ENCODE assay signal across 13 cellular contexts in the genomic region with DNA sequence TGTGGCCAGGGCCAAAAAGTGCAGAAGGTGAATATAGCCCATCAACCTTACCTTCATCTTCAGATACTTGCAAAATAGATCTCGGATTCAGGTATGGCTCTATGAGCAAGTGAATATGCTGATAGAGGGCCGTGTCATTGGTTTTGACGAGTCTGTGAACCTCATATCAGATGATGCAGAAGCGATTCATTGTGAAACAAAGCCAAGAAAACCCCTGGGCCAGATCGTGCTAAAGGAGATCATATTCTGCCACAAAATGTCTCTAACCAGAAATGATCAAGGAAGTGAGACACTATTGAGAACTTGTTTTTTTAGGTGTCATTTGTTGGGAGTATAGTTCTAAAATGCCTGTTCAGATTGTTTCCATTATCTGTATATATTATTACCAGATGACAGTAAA. TPM values are rescaled to one million over a fixed set of nuclear protein-coding genes. Genes with fewer than 3 reads are reported as not detected.
DNase-seq lines count a peak whose midpoint lies in the region; ATAC-seq and TF ChIP-seq lines count a peak whose summit lies in the region.
"Had no signal": no experiment of that assay in that cellular context is flagged by ENCODE, and none has a peak within 500 bp of the region (broad histone marks: within the 10 kb centered on the region; RNA-seq: fewer than 3 reads in every experiment).

No MANE protein-coding gene starts in this region.

- no peaks in the 10 kb centered on the region for H3K9me2 ChIP-seq in OCI-LY7 (ENCODE audit: insufficient read depth, low read length)

- DNase-seq in activated T-cell treated with anti-CD3 and anti-CD28 coated beads, Interleukin-2, amount 50 U/mL, for 4 hours: no peak
- DNase-seq in OCI-LY7 (ENCODE audit: low spot score) (no peak), SHP77 treated with DMSO at 0.1 percent for 48 hours (lab: John Stamatoyannopoulos, UW) (no peak), trophoblast cell (no peak), HFFc6 (no peak)
- DNase-seq: activated effector memory CD4-positive, alpha-beta T cell treated with Interleukin-2 at 50 U/mL for 16 hours; effector memory CD8-positive, alpha-beta T cell; NCI-H1436; nucleus accumbens had no signal

- no peak overlapping the region for H3K4me2 ChIP-seq in OCI-LY7 (ENCODE audit: low read length)
- H3K4me2 ChIP-seq in trophoblast cell (ENCODE audit: low read length): no peak overlapping the region

- H3K14ac ChIP-seq in trophoblast cell (ENCODE audit: low read length): no peak overlapping the region

- H3K79me2 ChIP-seq in OCI-LY7 (ENCODE audit: insufficient read depth, low read depth, low read length) (no peaks in the 10 kb centered on the region), trophoblast cell (ENCODE audit: control insufficient read depth, insufficient read depth, low read length, poor library complexity) (no peaks in the 10 kb centered on the region)

- no peaks in the 10 kb centered on the region for H3K27me3 ChIP-seq in trophoblast cell (ENCODE audit: insufficient read depth, low read length)

- no peaks in the 10 kb centered on the region for H3K27me3 Mint-ChIP-seq in activated T-cell treated with anti-CD3 and anti-CD28 coated beads, Interleukin-2, amount 50 U/mL, for 4 hours (ENCODE audit: low read depth)
- peaks cover 3% of the 10 kb centered on the region; the same call in 1 of the 2 replicates for H3K27me3 Mint-ChIP-seq in HFFc6 (ENCODE audit: insufficient read depth)
- H3K27me3 Mint-ChIP-seq: effector memory CD8-positive, alpha-beta T cell had no signal

- H3K18ac ChIP-seq in trophoblast cell (ENCODE audit: low read length): no peak overlapping the region

- no TSS peak for BruUV-seq in OCI-LY7 (replicated peaks; lab: Mats Ljungman, UMichigan)

- CTCF ChIA-PET in OCI-LY7 (lab: Charles Lee; ENCODE audit: unreplicated experiment): no interaction called here

- H3K36me3 Mint-ChIP-seq in activated T-cell treated with anti-CD3 and anti-CD28 coated beads, Interleukin-2, amount 50 U/mL, for 4 hours (ENCODE audit: insufficient read depth): peaks cover 14% of the 10 kb centered on the region
- no peaks in the 10 kb centered on the region for H3K36me3 Mint-ChIP-seq in HFFc6 (ENCODE audit: low read depth)

- H3K9me3 ChIP-seq in OCI-LY7 (ENCODE audit: low read length): no peaks in the 10 kb centered on the region
- no peaks in the 10 kb centered on the region for H3K9me3 ChIP-seq in trophoblast cell (ENCODE audit: insufficient read depth, low read depth, low read length)

- H3K79me1 ChIP-seq in trophoblast cell (ENCODE audit: low read length): no peaks in the 10 kb centered on the region

- no peak overlapping the region for H2AK5ac ChIP-seq in trophoblast cell (ENCODE audit: low read length)

- no peak overlapping the region for H3K27ac ChIP-seq in OCI-LY7 (ENCODE audit: low read depth, low read length, poor library complexity, severe bottlenecking)
- H3K27ac ChIP-seq in trophoblast cell (ENCODE audit: low read depth, low read length): no peak overlapping the region
- H3K27ac ChIP-seq: HL-60 had no signal

- no peak overlapping the region for H2BK5ac ChIP-seq in trophoblast cell (ENCODE audit: low read depth, low read length, poor library complexity)

- H3K4me3 ChIP-seq in OCI-LY7 (ENCODE audit: low read depth, low read length, poor library complexity, severe bottlenecking) (no peak overlapping the region), trophoblast cell (ENCODE audit: low read depth, low read length) (no peak overlapping the region)

- no peak overlapping the region for H3K23ac ChIP-seq in trophoblast cell (ENCODE audit: low read length)

- no CpG with 5 or more reads among the region's 5 CpGs for WGBS in trophoblast cell (ENCODE audit: extremely low coverage, insufficient coverage, insufficient read length)

- TF ChIP-seq CTCF in OCI-LY7 (conservative IDR thresholded peaks at IDR 0.05; ENCODE audit: low read length) (no peak), HFFc6 (IDR thresholded peaks at IDR 0.05) (no peak)

- no peak overlapping the region for H4K8ac ChIP-seq in trophoblast cell (ENCODE audit: low read depth, low read length)

- POLR2A ChIA-PET in OCI-LY7 (lab: Charles Lee): no interaction called here

- no peak overlapping the region for H3K4me3 Mint-ChIP-seq in activated T-cell treated with anti-CD3 and anti-CD28 coated beads, Interleukin-2, amount 50 U/mL, for 4 hours
- no peak overlapping the region for H3K4me3 Mint-ChIP-seq in HFFc6
- H3K4me3 Mint-ChIP-seq: effector memory CD8-positive, alpha-beta T cell had no signal

- intact Hi-C loops in OCI-LY7 (cut with micrococcal nuclease; ENCODE audit: unreplicated experiment): no loop called here

- H3K9ac ChIP-seq in trophoblast cell (ENCODE audit: low read length): no peak overlapping the region

- peak; percentile 99 for ATAC-seq in GM18511 (IDR thresholded peaks at IDR 0.05; ENCODE audit: unreplicated experiment)
- ATAC-seq in GM19452 (IDR thresholded peaks at IDR 0.05; ENCODE audit: unreplicated experiment): peak; percentile 96
- peak; percentile 72 for ATAC-seq in HG03025 (IDR thresholded peaks at IDR 0.05; ENCODE audit: low FRiP score, unreplicated experiment)
- peak; percentile 77 to 97 for ATAC-seq in activated T-cell treated with anti-CD3 and anti-CD28 coated beads, Interleukin-2, amount 50 U/mL, for 4 hours
- ATAC-seq: effector memory CD8-positive, alpha-beta T cell had no signal

- H3K4me1 ChIP-seq in OCI-LY7 (ENCODE audit: insufficient read depth, low read length, poor library complexity, severe bottlenecking) (no peaks in the 10 kb centered on the region), trophoblast cell (ENCODE audit: control insufficient read depth in 1 of 2, insufficient read depth in 2 of 2, low read length in 2 of 2) (no peaks in the 10 kb centered on the region)

- H3K4me1 Mint-ChIP-seq in activated T-cell treated with anti-CD3 and anti-CD28 coated beads, Interleukin-2, amount 50 U/mL, for 4 hours (ENCODE audit: low read depth): peaks cover 8% of the 10 kb centered on the region
- no peaks in the 10 kb centered on the region for H3K4me1 Mint-ChIP-seq in HFFc6 (ENCODE audit: low read depth)

- H3K36me3 ChIP-seq in OCI-LY7 (ENCODE audit: insufficient read depth, low read length) (no peaks in the 10 kb centered on the region; the same call in 1 of the 2 replicates), trophoblast cell (ENCODE audit: control insufficient read depth in 1 of 2, insufficient read depth in 2 of 2, low read length in 2 of 2) (no peaks in the 10 kb centered on the region)

- H2BK120ac ChIP-seq in trophoblast cell (ENCODE audit: insufficient read depth, low read length, poor library complexity): no peak overlapping the region

- H3K9me3 Mint-ChIP-seq in activated T-cell treated with anti-CD3 and anti-CD28 coated beads, Interleukin-2, amount 50 U/mL, for 4 hours: no peaks in the 10 kb centered on the region
- H3K9me3 Mint-ChIP-seq in HFFc6: no peaks in the 10 kb centered on the region
- H3K9me3 Mint-ChIP-seq: effector memory CD8-positive, alpha-beta T cell had no signal

- H2AFZ ChIP-seq in OCI-LY7 (ENCODE audit: low read length) (no peak overlapping the region), trophoblast cell (ENCODE audit: insufficient read depth, low read length, poor library complexity) (no peak overlapping the region)

- no peak overlapping the region for H4K91ac ChIP-seq in trophoblast cell (ENCODE audit: low read depth, low read length)

- H4K20me1 ChIP-seq in OCI-LY7 (ENCODE audit: insufficient read depth, low read length): no peaks in the 10 kb centered on the region

- H2BK12ac ChIP-seq in trophoblast cell (ENCODE audit: low read length): no peak overlapping the region

- no peak overlapping the region for H4K12ac ChIP-seq in trophoblast cell (ENCODE audit: low read depth, low read length)

- H3K27ac Mint-ChIP-seq in HFFc6: no peak overlapping the region

- no peak overlapping the region for H3K4ac ChIP-seq in trophoblast cell (ENCODE audit: low read depth, low read length)

RNA-seq across cellular contexts. Expression of a gene that starts 48.3 kb away (rescaled TPM):
- total RNA-seq in activated T-cell treated with anti-CD3 and anti-CD28 coated beads, Interleukin-2, amount 50 U/mL, for 4 hours: 10 to 100 TPM; 12.5 to 13.3 (median 12.6) TPM
- total RNA-seq in OCI-LY7 (2014; rRNA removed; shearing (Covaris generic)): 22.6 and 24.5 TPM in 2 replicates
- total RNA-seq in OCI-LY7 (2022): 32.2 and 35.1 TPM in 2 replicates
- polyA plus RNA-seq in trophoblast cell (2013): 7.8 and 8.2 TPM in 2 replicates
- total RNA-seq in HFFc6 (2021; fragmentation: NEBNext Ultra II Directional; extraction: Animal tissue kit (Norgen Biotek cat#: 25700)): 1 to 10 TPM in 1 of 6 experiments, under 1 TPM in 4, not detected in 1; 0.09 to 1.2 (median 0.12) TPM

Comparison
In these comparisons a context has a peak if more than half of its experiments do, and no peak if none do; other contexts are left out.
1. RNA of a gene that starts 48.3 kb away (total RNA-seq): 22.6 to 35.1 TPM in OCI-LY7 and 12.5 to 13.3 TPM in activated T-cell treated with anti-CD3 and anti-CD28 coated beads, Interleukin-2, amount 50 U/mL, for 4 hours; 0.09 to 1.2 TPM in HFFc6; every median in the first group is over 4 times any median in the second.
2. Peak in every context shown above with its lines, with median percentiles within 50 percentile points of each other: ATAC-seq.